Comparison of ENCODE assay signal across 1 cellular context in genomic region chr18:62485684-62486083, GRCh38.
TF ChIP-seq lines count a peak whose summit lies in the region.

No MANE protein-coding gene starts in this region.

TF ChIP-seq in K562, 482 proteins besides CTCF, POLR2A, EP300 and RAD21 (continued from another document and continues in another):
- TF ChIP-seq UBTF (IDR thresholded peaks at IDR 0.05; ENCODE audit: borderline replicate concordance in 1 of 2, low read depth in 2 of 2, low read length in 2 of 2) (no peak), NR2C1 (IDR thresholded peaks at IDR 0.05) (no peak), NR2C1 (tag; IDR thresholded peaks at IDR 0.05) (no peak), CHD4 (IDR thresholded peaks at IDR 0.05; ENCODE audit: insufficient read depth, insufficient replicate concordance, low read depth, low read length, poor library complexity, severe bottlenecking) (no peak), SNIP1 (IDR thresholded peaks at IDR 0.05; ENCODE audit: low read depth) (no peak), PHF8 (IDR thresholded peaks at IDR 0.05; ENCODE audit: borderline replicate concordance, low read length) (no peak), ZNF12 (CRISPR knock-in tag; IDR thresholded peaks at IDR 0.05) (no peak), DACH1 (IDR thresholded peaks at IDR 0.05; ENCODE audit: partially characterized antibody) (no peak), STAT6 (CRISPR knock-in tag; IDR thresholded peaks at IDR 0.05) (no peak), ZNF23 (CRISPR knock-in tag; IDR thresholded peaks at IDR 0.05) (no peak), RREB1 (CRISPR knock-in tag; IDR thresholded peaks at IDR 0.05) (no peak), JUNB (CRISPR knock-in tag; conservative IDR thresholded peaks at IDR 0.05) (no peak), FIP1L1 (IDR thresholded peaks at IDR 0.05; ENCODE audit: low read depth, low read length, poor library complexity, severe bottlenecking) (no peak), XRCC4 (IDR thresholded peaks at IDR 0.05; ENCODE audit: extremely low read depth, insufficient read depth, insufficient read length) (no peak), SP1 (CRISPR knock-in tag; IDR thresholded peaks at IDR 0.05) (no peak), CBFA2T2 (conservative IDR thresholded peaks at IDR 0.05) (peak; percentile 79), PTTG1 (tag; IDR thresholded peaks at IDR 0.05; ENCODE audit: low read depth) (no peak), GTF2B (IDR thresholded peaks at IDR 0.05; ENCODE audit: extremely low read depth, insufficient read length) (no peak), EHMT2 (IDR thresholded peaks at IDR 0.05) (no peak), TAF9B (IDR thresholded peaks at IDR 0.05; ENCODE audit: partially characterized antibody) (no peak), FOXM1 (IDR thresholded peaks at IDR 0.05; ENCODE audit: low read depth) (no peak), FOXM1 (CRISPR knock-in tag; IDR thresholded peaks at IDR 0.05; ENCODE audit: low read depth) (no peak), CBX8 (IDR thresholded peaks at IDR 0.05; ENCODE audit: borderline replicate concordance, extremely low read depth, low read depth, low read length, poor library complexity, severe bottlenecking) (no peak), LARP7 (IDR thresholded peaks at IDR 0.05) (no peak), KAT8 (IDR thresholded peaks at IDR 0.05; ENCODE audit: low read depth) (no peak), ZNF609 (CRISPR knock-in tag; IDR thresholded peaks at IDR 0.05; ENCODE audit: borderline replicate concordance) (no peak), ETV5 (CRISPR knock-in tag; IDR thresholded peaks at IDR 0.05; ENCODE audit: low read depth) (no peak), FOXK1 (CRISPR knock-in tag; IDR thresholded peaks at IDR 0.05; ENCODE audit: borderline replicate concordance) (no peak), BRCA1 (IDR thresholded peaks at IDR 0.05) (no peak), BRCA1 (CRISPR knock-in tag; IDR thresholded peaks at IDR 0.05) (no peak), ETV1 (tag; conservative IDR thresholded peaks at IDR 0.05; ENCODE audit: low read depth) (no peak), HMG20B (CRISPR knock-in tag; IDR thresholded peaks at IDR 0.05) (no peak), ZNF384 (IDR thresholded peaks at IDR 0.05; ENCODE audit: low read depth, low read length) (no peak), ZNF699 (CRISPR knock-in tag; IDR thresholded peaks at IDR 0.05; ENCODE audit: insufficient replicate concordance) (no peak), THAP7 (CRISPR knock-in tag; IDR thresholded peaks at IDR 0.05) (no peak), SMARCB1 (IDR thresholded peaks at IDR 0.05; ENCODE audit: insufficient read length, low read depth) (no peak), ZNF77 (CRISPR knock-in tag; IDR thresholded peaks at IDR 0.05) (no peak), TFAM (CRISPR knock-in tag; conservative IDR thresholded peaks at IDR 0.05) (no peak)
- TF ChIP-seq, protein P1, sequence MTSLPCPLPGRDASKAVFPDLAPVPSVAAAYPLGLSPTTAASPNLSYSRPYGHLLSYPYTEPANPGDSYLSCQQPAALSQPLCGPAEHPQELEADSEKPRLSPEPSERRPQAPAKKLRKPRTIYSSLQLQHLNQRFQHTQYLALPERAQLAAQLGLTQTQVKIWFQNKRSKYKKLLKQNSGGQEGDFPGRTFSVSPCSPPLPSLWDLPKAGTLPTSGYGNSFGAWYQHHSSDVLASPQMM (CRISPR knock-in tag; IDR thresholded peaks at IDR 0.05), result no peak
- TF ChIP-seq, protein P2, sequence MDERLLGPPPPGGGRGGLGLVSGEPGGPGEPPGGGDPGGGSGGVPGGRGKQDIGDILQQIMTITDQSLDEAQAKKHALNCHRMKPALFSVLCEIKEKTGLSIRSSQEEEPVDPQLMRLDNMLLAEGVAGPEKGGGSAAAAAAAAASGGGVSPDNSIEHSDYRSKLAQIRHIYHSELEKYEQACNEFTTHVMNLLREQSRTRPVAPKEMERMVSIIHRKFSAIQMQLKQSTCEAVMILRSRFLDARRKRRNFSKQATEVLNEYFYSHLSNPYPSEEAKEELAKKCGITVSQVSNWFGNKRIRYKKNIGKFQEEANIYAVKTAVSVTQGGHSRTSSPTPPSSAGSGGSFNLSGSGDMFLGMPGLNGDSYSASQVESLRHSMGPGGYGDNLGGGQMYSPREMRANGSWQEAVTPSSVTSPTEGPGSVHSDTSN (CRISPR knock-in tag; IDR thresholded peaks at IDR 0.05; ENCODE audit: low read depth), result no peak
- TF ChIP-seq, protein P2 (tag; conservative IDR thresholded peaks at IDR 0.05; ENCODE audit: low read depth), result 0 out of 2 replicates have a peak, but pooled peaks have one; percentile 25
- TF ChIP-seq, protein P3, sequence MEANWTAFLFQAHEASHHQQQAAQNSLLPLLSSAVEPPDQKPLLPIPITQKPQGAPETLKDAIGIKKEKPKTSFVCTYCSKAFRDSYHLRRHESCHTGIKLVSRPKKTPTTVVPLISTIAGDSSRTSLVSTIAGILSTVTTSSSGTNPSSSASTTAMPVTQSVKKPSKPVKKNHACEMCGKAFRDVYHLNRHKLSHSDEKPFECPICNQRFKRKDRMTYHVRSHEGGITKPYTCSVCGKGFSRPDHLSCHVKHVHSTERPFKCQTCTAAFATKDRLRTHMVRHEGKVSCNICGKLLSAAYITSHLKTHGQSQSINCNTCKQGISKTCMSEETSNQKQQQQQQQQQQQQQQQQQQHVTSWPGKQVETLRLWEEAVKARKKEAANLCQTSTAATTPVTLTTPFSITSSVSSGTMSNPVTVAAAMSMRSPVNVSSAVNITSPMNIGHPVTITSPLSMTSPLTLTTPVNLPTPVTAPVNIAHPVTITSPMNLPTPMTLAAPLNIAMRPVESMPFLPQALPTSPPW (CRISPR knock-in tag; IDR thresholded peaks at IDR 0.05), result no peak
